17 cellular contexts compared by ENCODE assay signal in genomic region chr17:67137860-67138259, GRCh38.
A peak's percentile ranks its signal among the peaks of the same experiment; 100 is the strongest.
DNase-seq lines count a peak whose midpoint lies in the region; ATAC-seq lines count a peak whose summit lies in the region.
"Had no signal": no experiment of that assay in that cellular context is flagged by ENCODE, and none has a peak within 500 bp of the region (broad histone marks: within the 10 kb centered on the region; RNA-seq: fewer than 3 reads in every experiment).

No MANE protein-coding gene starts in this region.

- DNase-seq in activated gamma-delta T cell treated with Interleukin-2 at 50 U/mL for 16 hours (peak; percentile 14), activated gamma-delta T cell (lab: John Stamatoyannopoulos, UW) (no peak), immature natural killer cell (peak; percentile 32 to 47 (median 44)), sciatic nerve (ENCODE audit: low spot score) (no peak), OCI-M2 (lab: John Stamatoyannopoulos, UW; ENCODE audit: unreplicated experiment) (no peak), medulla oblongata (ENCODE audit: extremely low spot score) (no peak)
- DNase-seq in CD8-positive, alpha-beta memory T cell: peak in 1 of 5 donors; percentile 49
- DNase-seq in activated CD8-positive, alpha-beta T cell treated with anti-CD3 and anti-CD28 coated beads, Interleukin-2, amount 10 ng/mL, durations not matched to agents 7 days and 5 days: peak; percentile 48
- DNase-seq: AML-193, GF-D8, MV-4-11, NCI-H146, NCI-H2081 treated with DMSO at 0.1 percent for 48 hours, NCI-H2227 treated with DMSO at 0.1 percent for 48 hours, NCI-H526, PC-3 had no signal

- H3K4me3 Mint-ChIP-seq in CD8-positive, alpha-beta memory T cell: peak overlapping the region in 5 of 7 donors; percentile 0 to 68 (median 22)
- H3K4me3 Mint-ChIP-seq in activated CD8-positive, alpha-beta T cell treated with anti-CD3 and anti-CD28 coated beads, Interleukin-2, amount 10 ng/mL, durations not matched to agents 7 days and 5 days: peak overlapping the region; percentile 1
- peak overlapping the region; percentile 18 to 69 (median 50) for H3K4me3 Mint-ChIP-seq in immature natural killer cell
- H3K4me3 Mint-ChIP-seq: GM23338 had no signal

- H3K27me3 Mint-ChIP-seq in CD8-positive, alpha-beta memory T cell: no peaks in the 10 kb centered on the region
- no peaks in the 10 kb centered on the region for H3K27me3 Mint-ChIP-seq in activated CD8-positive, alpha-beta T cell treated with anti-CD3 and anti-CD28 coated beads, Interleukin-2, amount 10 ng/mL, durations not matched to agents 7 days and 5 days (ENCODE audit: low read depth)
- H3K27me3 Mint-ChIP-seq in immature natural killer cell (ENCODE audit: low read depth in 3 of 3): peaks cover 0 to 3% (median 0%) of the 10 kb centered on the region in 3 donors

- peak overlapping the region; percentile 10 to 93 (median 33) for H3K27ac Mint-ChIP-seq in CD8-positive, alpha-beta memory T cell
- H3K27ac Mint-ChIP-seq in activated CD8-positive, alpha-beta T cell treated with anti-CD3 and anti-CD28 coated beads, Interleukin-2, amount 10 ng/mL, durations not matched to agents 7 days and 5 days: peak overlapping the region; percentile 77
- H3K27ac Mint-ChIP-seq in immature natural killer cell: peak overlapping the region; percentile 78 to 95 (median 85)

- peaks cover 16 to 61% (median 27%) of the 10 kb centered on the region in 3 donors for H3K36me3 Mint-ChIP-seq in CD8-positive, alpha-beta memory T cell
- H3K36me3 Mint-ChIP-seq in activated CD8-positive, alpha-beta T cell treated with anti-CD3 and anti-CD28 coated beads, Interleukin-2, amount 10 ng/mL, durations not matched to agents 7 days and 5 days (ENCODE audit: low read depth): peaks cover 49% of the 10 kb centered on the region
- H3K36me3 Mint-ChIP-seq in immature natural killer cell: peaks cover 6 to 36% (median 18%) of the 10 kb centered on the region in 3 donors

- no peaks in the 10 kb centered on the region for H3K9me3 ChIP-seq in CD8-positive, alpha-beta memory T cell (ENCODE audit: low read length)

- peaks cover 37 to 48% (median 38%) of the 10 kb centered on the region in 3 donors for H3K4me1 Mint-ChIP-seq in CD8-positive, alpha-beta memory T cell
- H3K4me1 Mint-ChIP-seq in activated CD8-positive, alpha-beta T cell treated with anti-CD3 and anti-CD28 coated beads, Interleukin-2, amount 10 ng/mL, durations not matched to agents 7 days and 5 days (ENCODE audit: low read depth): peaks cover 29% of the 10 kb centered on the region
- H3K4me1 Mint-ChIP-seq in immature natural killer cell: peaks cover 37 to 57% of the 10 kb centered on the region in 2 donors

- H3K9me3 Mint-ChIP-seq in CD8-positive, alpha-beta memory T cell: peaks cover 0 to 6% (median 2%) of the 10 kb centered on the region in 5 donors
- no peaks in the 10 kb centered on the region for H3K9me3 Mint-ChIP-seq in activated CD8-positive, alpha-beta T cell treated with anti-CD3 and anti-CD28 coated beads, Interleukin-2, amount 10 ng/mL, durations not matched to agents 7 days and 5 days (ENCODE audit: insufficient read depth)
- peaks cover 0 to 2% (median 0%) of the 10 kb centered on the region in 6 donors for H3K9me3 Mint-ChIP-seq in immature natural killer cell
- H3K9me3 Mint-ChIP-seq: GM23338 had no signal

- H3K36me3 ChIP-seq in CD8-positive, alpha-beta memory T cell (ENCODE audit: insufficient read depth, low read length): peaks cover 21% of the 10 kb centered on the region

- CTCF ChIA-PET in CD8-positive, alpha-beta memory T cell (lab: Charles Lee): no interaction called here
- CTCF ChIA-PET in activated CD8-positive, alpha-beta T cell treated with anti-CD3 and anti-CD28 coated beads, Interleukin-2, amount 10 ng/mL, durations not matched to agents 7 days and 5 days (lab: Charles Lee): interaction anchor here (0.9 kb wide), 1 partner anchor 63 kb away, joined by 3 read pairs; no protein-coding TSS in a partner anchor

- H3K4me1 ChIP-seq in CD8-positive, alpha-beta memory T cell (ENCODE audit: insufficient read depth, low read length): peaks cover 8% of the 10 kb centered on the region

- H3K4me3 ChIP-seq in CD8-positive, alpha-beta memory T cell (ENCODE audit: low read length): no peak overlapping the region
- H3K4me3 ChIP-seq: GM23338 had no signal

- ATAC-seq in activated CD8-positive, alpha-beta T cell treated with anti-CD3 and anti-CD28 coated beads, Interleukin-2, amount 10 ng/mL, durations not matched to agents 7 days and 5 days: peak; percentile 67
- ATAC-seq in sciatic nerve: no peak
- ATAC-seq: GM23338, PC-3 had no signal

- POLR2A ChIA-PET in CD8-positive, alpha-beta memory T cell (lab: Charles Lee): no interaction called here
- POLR2A ChIA-PET in activated CD8-positive, alpha-beta T cell treated with anti-CD3 and anti-CD28 coated beads, Interleukin-2, amount 10 ng/mL, durations not matched to agents 7 days and 5 days (lab: Charles Lee): no interaction called here

- H3K27me3 ChIP-seq in CD8-positive, alpha-beta memory T cell (ENCODE audit: insufficient read depth, low read length, poor library complexity, severe bottlenecking): no peaks in the 10 kb centered on the region

- intact Hi-C loops in sciatic nerve (cut with DNase I): no loop called here

- no peak overlapping the region for H3K27ac ChIP-seq in CD8-positive, alpha-beta memory T cell (ENCODE audit: low read depth, low read length)

Comparison
In these comparisons a context has a peak if more than half of its experiments do, and no peak if none do; other contexts are left out.
1. DNase-seq: peak in activated gamma-delta T cell treated with Interleukin-2 at 50 U/mL for 16 hours (single experiment), activated CD8-positive, alpha-beta T cell treated with anti-CD3 and anti-CD28 coated beads, Interleukin-2, amount 10 ng/mL, durations not matched to agents 7 days and 5 days (single experiment) and immature natural killer cell (3 of 3); none in activated gamma-delta T cell (single experiment), sciatic nerve (single experiment), OCI-M2 (single experiment) and medulla oblongata (single experiment).
2. H3K27ac Mint-ChIP-seq: peak in every context shown above with its lines; median percentile 85 in immature natural killer cell; 77 in activated CD8-positive, alpha-beta T cell treated with anti-CD3 and anti-CD28 coated beads, Interleukin-2, amount 10 ng/mL, durations not matched to agents 7 days and 5 days; 33 in CD8-positive, alpha-beta memory T cell.
3. Peak in every context shown above with its lines, with median percentiles within 50 percentile points of each other: H3K4me3 Mint-ChIP-seq.